ENCODE assay signal across 1 cellular context in genomic region chr4:184267673-184268573, GRCh38.
TF ChIP-seq lines count a peak whose summit lies in the region.

No MANE protein-coding gene starts in this region.

TF ChIP-seq in K562, 482 proteins besides CTCF, POLR2A, EP300 and RAD21 (continued from another document and continues in another):
- TF ChIP-seq VEZF1 (CRISPR knock-in tag; IDR thresholded peaks at IDR 0.05) (peak; percentile 32; the same call in 1 of the 2 replicates), PYGO2 (tag; IDR thresholded peaks at IDR 0.05) (no peak), FOXA1 (IDR thresholded peaks at IDR 0.05; ENCODE audit: borderline replicate concordance) (no peak), ZFP91 (CRISPR knock-in tag; IDR thresholded peaks at IDR 0.05) (no peak), ZNF778 (CRISPR knock-in tag; IDR thresholded peaks at IDR 0.05) (no peak), ZBTB8A (IDR thresholded peaks at IDR 0.05; ENCODE audit: partially characterized antibody) (no peak), PURB (CRISPR knock-in tag; IDR thresholded peaks at IDR 0.05; ENCODE audit: low read depth) (no peak), EGR1 (conservative IDR thresholded peaks at IDR 0.05) (no peak), EHMT2 (IDR thresholded peaks at IDR 0.05) (0 out of 2 replicates have a peak, but pooled peaks have one; percentile 62), ATF6 (CRISPR knock-in tag; IDR thresholded peaks at IDR 0.05) (no peak), E4F1 (CRISPR knock-in tag; IDR thresholded peaks at IDR 0.05; ENCODE audit: borderline replicate concordance) (no peak), TCF15 (CRISPR knock-in tag; IDR thresholded peaks at IDR 0.05) (no peak), FOXK1 (CRISPR knock-in tag; IDR thresholded peaks at IDR 0.05; ENCODE audit: borderline replicate concordance) (0 out of 2 replicates have a peak, but pooled peaks have one; percentile 64), ZNF277 (CRISPR knock-in tag; IDR thresholded peaks at IDR 0.05; ENCODE audit: borderline replicate concordance) (no peak), HES1 (IDR thresholded peaks at IDR 0.05; ENCODE audit: low read depth) (no peak), CLOCK (CRISPR knock-in tag; IDR thresholded peaks at IDR 0.05; ENCODE audit: borderline replicate concordance) (no peak), CEBPZ (IDR thresholded peaks at IDR 0.05; ENCODE audit: borderline replicate concordance, low read depth, low read length) (no peak), MAFF (IDR thresholded peaks at IDR 0.05; ENCODE audit: low read length) (peak; percentile 90), BACH1 (tag; IDR thresholded peaks at IDR 0.05) (peak; percentile 96), GABPA (tag; conservative IDR thresholded peaks at IDR 0.05; ENCODE audit: low read depth) (peak; percentile 44), NRF1 (conservative IDR thresholded peaks at IDR 0.05 in 1 of 2, IDR thresholded peaks at IDR 0.05 in 1 of 2) (peak; percentile 43 to 49; a peak in 3 of 4 replicates), HINFP (tag; conservative IDR thresholded peaks at IDR 0.05; ENCODE audit: low read depth) (no peak), TGIF2 (CRISPR knock-in tag; IDR thresholded peaks at IDR 0.05) (no peak), CAMTA2 (CRISPR knock-in tag; conservative IDR thresholded peaks at IDR 0.05) (no peak), BDP1 (IDR thresholded peaks at IDR 0.05; ENCODE audit: insufficient read depth, insufficient read length) (no peak), HNRNPUL1 (IDR thresholded peaks at IDR 0.05; ENCODE audit: low read length) (no peak), SMARCB1 (IDR thresholded peaks at IDR 0.05; ENCODE audit: insufficient read length, low read depth) (no peak), E2F6 (IDR thresholded peaks at IDR 0.05; ENCODE audit: borderline replicate concordance in 1 of 2, extremely low read depth in 1 of 2, insufficient read depth in 1 of 2, insufficient read length in 1 of 2, low read depth in 1 of 2, low read length in 1 of 2, poor library complexity in 1 of 2, severe bottlenecking in 1 of 2) (peak; percentile 34 to 35), SAFB2 (IDR thresholded peaks at IDR 0.05; ENCODE audit: borderline replicate concordance, low read depth, low read length, severe bottlenecking) (no peak), CREB5 (CRISPR knock-in tag; IDR thresholded peaks at IDR 0.05) (no peak), TCF3 (CRISPR knock-in tag; IDR thresholded peaks at IDR 0.05) (no peak), ZBED1 (IDR thresholded peaks at IDR 0.05) (no peak), ELK1 (CRISPR knock-in tag; IDR thresholded peaks at IDR 0.05) (no peak)
